21 cellular contexts compared by ENCODE assay signal in genomic region chr10:54622017-54622416, GRCh38.
"Had no signal": no experiment of that assay in that cellular context is flagged by ENCODE, and none has a peak within 500 bp of the region (broad histone marks: within the 10 kb centered on the region; RNA-seq: fewer than 3 reads in every experiment).

No MANE protein-coding gene starts in this region.

- H3K36me3 ChIP-seq: sigmoid colon, stomach, uterus had no signal

- FAIRE-seq: keratinocyte had no signal

- H3K4me3 ChIP-seq: lung, sigmoid colon, smooth muscle cell, stomach, uterus had no signal

- ATAC-seq: activated naive CD8-positive, alpha-beta T cell treated with anti-CD3 and anti-CD28 coated beads, Interleukin-2, amount 50 U/mL, for 24 hours; foreskin keratinocyte; left lobe of liver; naive thymus-derived CD4-positive, alpha-beta T cell; stimulated activated memory B cell treated with anti-CD40 and anti-IgM and Interleukin-4, amounts not matched to agents 10 μg/mL and 1 μg/mL and 100 μg/mL, for 72 hours had no signal

- H3K4me1 ChIP-seq: foreskin keratinocyte, sigmoid colon, stomach, uterus had no signal

- DNase-seq: activated CD4-positive, alpha-beta T cell treated with anti-CD3 and anti-CD28 coated beads for 4 hours; activated CD4-positive, alpha-beta T cell treated with anti-CD3 and anti-CD28 coated beads, Interleukin-2, amount 50 U/mL, for 48 hours; activated CD4-positive, CD25-positive, alpha-beta regulatory T cell; activated gamma-delta T cell; activated naive CD4-positive, alpha-beta T cell treated with anti-CD3 and anti-CD28 coated beads, Interleukin-2, amount 50 U/mL, for 16 hours; activated naive CD8-positive, alpha-beta T cell treated with anti-CD3 and anti-CD28 coated beads, Interleukin-2, amount 50 U/mL, for 24 hours; aorta; effector CD4-positive, alpha-beta T cell; foreskin keratinocyte; naive thymus-derived CD4-positive, alpha-beta T cell; retina; sigmoid colon; stimulated activated CD4-positive, alpha-beta T cell treated with anti-CD3 and anti-CD28 coated beads, Interleukin-15, amount 100 ng/mL, for 24 hours; stomach; trophoblast cell; uterus had no signal

- H3K4me2 ChIP-seq: smooth muscle cell had no signal

- H3K27ac ChIP-seq: foreskin keratinocyte, sigmoid colon, stomach, uterus had no signal

- H3K9me3 ChIP-seq: sigmoid colon, uterus had no signal

- H3K27me3 ChIP-seq: foreskin keratinocyte, sigmoid colon, stomach, uterus had no signal
